8 cellular contexts compared by ENCODE assay signal in the genomic region with DNA sequence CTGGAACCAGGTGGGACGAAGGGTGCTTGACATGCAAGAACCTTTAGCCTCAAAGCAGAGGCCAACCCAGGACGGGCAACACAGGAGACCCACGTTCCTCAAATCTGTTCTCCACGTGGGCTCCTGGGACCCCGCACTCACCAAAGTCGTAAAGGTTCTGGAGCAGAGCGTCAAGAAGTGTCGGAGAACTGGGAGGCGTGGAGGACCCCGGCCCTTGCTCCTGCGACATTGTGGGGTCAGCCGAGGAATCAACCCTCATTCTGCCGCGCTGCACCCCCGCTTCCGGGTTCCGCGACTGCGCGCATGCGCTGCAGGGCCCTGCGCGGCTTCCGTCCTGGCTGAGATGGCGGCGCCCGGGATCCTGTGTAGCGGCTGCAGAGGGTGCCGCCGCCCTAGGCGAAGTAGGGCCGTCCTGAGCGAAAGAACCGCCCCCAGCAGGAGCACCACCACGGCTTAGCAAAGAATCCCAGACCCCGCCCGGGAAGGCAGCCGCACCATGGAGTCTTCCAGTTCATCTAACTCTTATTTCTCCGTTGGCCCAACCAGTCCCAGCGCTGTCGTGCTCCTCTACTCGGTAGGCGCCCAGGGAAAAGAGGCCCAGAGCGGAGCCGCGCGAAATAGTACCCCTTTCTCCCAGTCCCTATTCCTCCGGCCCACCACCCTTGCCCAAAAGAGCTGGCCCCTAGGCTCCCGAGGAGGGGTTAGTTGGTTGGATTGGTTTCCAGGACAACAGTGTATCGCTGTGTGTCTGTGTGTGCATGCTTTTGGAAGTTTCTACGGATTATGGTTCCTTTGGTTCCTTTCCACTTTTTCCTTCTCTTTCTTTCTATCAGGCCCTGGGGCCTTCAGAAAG. TPM values are rescaled to one million over a fixed set of nuclear protein-coding genes. Genes with fewer than 3 reads are reported as not detected.
DNase-seq lines count a peak whose midpoint lies in the region; ATAC-seq, FAIRE-seq and TF ChIP-seq lines count a peak whose summit lies in the region.

A gene (plus strand): TSS at position 330 of the 853 bp plus-strand sequence. CDS start 167 bp downstream, at position 497.

- no peak for FAIRE-seq in kidney (lab: Jason Lieb, UNC)

- H3K36me3 ChIP-seq in kidney (ENCODE audit: control insufficient read depth in 1 of 2, insufficient read depth in 2 of 2, low read length in 2 of 2) = peaks cover 8 to 15% of the 10 kb centered on the region in 2 donors

- intact Hi-C loops in kidney (cut with DNase I) = no loop called here

- TF ChIP-seq CTCF in kidney (IDR thresholded peaks at IDR 0.05; ENCODE audit: borderline replicate concordance, extremely low read depth, insufficient read depth) = no peak

- DNase-seq in AG08396 (ENCODE audit: low spot score) (peak; percentile 97), NCI-H446 (lab: John Stamatoyannopoulos, UW) (peak; percentile 75 to 90), cerebellar cortex (ENCODE audit: low spot score) (peak; percentile 80), kidney (peak; percentile 96)
- peak; percentile 94 for DNase-seq in activated CD4-positive, CD25-positive, alpha-beta regulatory T cell treated with anti-CD3 and anti-CD28 coated beads, Interleukin-2, amount 50 U/mL, for 72 hours
- peak; percentile 86 to 87 for DNase-seq in stimulated activated CD4-positive, alpha-beta T cell treated with anti-CD3 and anti-CD28 coated beads, Interleukin-15, amount 100 ng/mL, for 1 hour (ENCODE audit: low read depth in 1 of 2, low spot score in 1 of 2)

- peaks cover 4 to 18% of the 10 kb centered on the region in 2 donors for H3K4me1 ChIP-seq in kidney (ENCODE audit: control insufficient read depth in 1 of 2, insufficient read depth in 1 of 2, low read depth in 1 of 2, low read length in 2 of 2)

- H3K4me3 ChIP-seq in kidney (ENCODE audit: low read length in 2 of 2) = peak within 1 kb of the TSS; percentile 98 to 99

- ATAC-seq in GM18907 (IDR thresholded peaks at IDR 0.05; ENCODE audit: unreplicated experiment) (peak; percentile 93), HG03139 (IDR thresholded peaks at IDR 0.05; ENCODE audit: unreplicated experiment) (peak; percentile 91)

- H3K27ac ChIP-seq in kidney (ENCODE audit: low read depth in 2 of 2, low read length in 2 of 2) = peak within 1 kb of the TSS; percentile 68 to 69

- H3K9me3 ChIP-seq in kidney (ENCODE audit: control insufficient read depth in 1 of 2, low read length in 2 of 2) = no peaks in the 10 kb centered on the region

- H3K9ac ChIP-seq in kidney (ENCODE audit: low read length in 2 of 2) = peak within 1 kb of the TSS; percentile 86 to 94

RNA-seq across cellular contexts. Expression of the gene that starts here (rescaled TPM):
- 31.2 TPM for total RNA-seq in kidney
- 33.7 TPM for polyA plus RNA-seq in kidney (ENCODE audit: insufficient read depth, low read depth, low replicate concordance)

Comparison
In these comparisons a context has a peak if more than half of its experiments do, and no peak if none do; other contexts are left out.
1. Peak in every context shown above with its lines: DNase-seq, ATAC-seq, H3K4me3 ChIP-seq and H3K27ac ChIP-seq.